Comparison of ENCODE assay signal across 18 cellular contexts in genomic region chr2:95349568-95350319, GRCh38. TPM values are rescaled to one million over a fixed set of nuclear protein-coding genes. Genes with fewer than 3 reads are reported as not detected.
"Had no signal": no experiment of that assay in that cellular context is flagged by ENCODE, and none has a peak within 500 bp of the region (broad histone marks: within the 10 kb centered on the region; RNA-seq: fewer than 3 reads in every experiment).

No MANE protein-coding gene starts in this region.

- H3K9me3 Mint-ChIP-seq: activated CD4-positive, alpha-beta memory T cell treated with anti-CD3 and anti-CD28 coated beads for 36 hours; activated naive CD4-positive, alpha-beta T cell treated with anti-CD3 and anti-CD28 coated beads for 36 hours; activated T-helper 1 cell treated with anti-CD3 and anti-CD28 coated beads, Interleukin-12 subunit alpha, Interleukin-12 subunit beta, Interleukin-2, Interleukin-4 antibody, amounts not matched to agents 30 ng/mL and 10 ng/mL and 1 ng/mL, durations not matched to agents 14 hours and 24 hours and 36 hours; naive thymus-derived CD4-positive, alpha-beta T cell had no signal

- H3K4me3 ChIP-seq: adrenal gland, hepatocyte, lung, psoas muscle, right lobe of liver, suprapubic skin had no signal

- H3K4me3 Mint-ChIP-seq: activated CD4-positive, alpha-beta memory T cell treated with anti-CD3 and anti-CD28 coated beads for 36 hours; activated naive CD4-positive, alpha-beta T cell treated with anti-CD3 and anti-CD28 coated beads for 36 hours; activated T-helper 1 cell treated with anti-CD3 and anti-CD28 coated beads, Interleukin-12 subunit alpha, Interleukin-12 subunit beta, Interleukin-2, Interleukin-4 antibody, amounts not matched to agents 30 ng/mL and 10 ng/mL and 1 ng/mL, durations not matched to agents 14 hours and 24 hours and 36 hours; naive thymus-derived CD4-positive, alpha-beta T cell had no signal

- H3K36me3 Mint-ChIP-seq: activated CD4-positive, alpha-beta memory T cell treated with anti-CD3 and anti-CD28 coated beads for 36 hours; naive thymus-derived CD4-positive, alpha-beta T cell had no signal

- H3K27ac ChIP-seq: adrenal gland, epithelial cell of prostate, hepatocyte, psoas muscle, right lobe of liver, suprapubic skin had no signal

- DNase-seq: activated CD4-positive, alpha-beta memory T cell treated with anti-CD3 and anti-CD28 coated beads for 36 hours; activated naive CD4-positive, alpha-beta T cell treated with anti-CD3 and anti-CD28 coated beads for 36 hours; cortex of kidney; effector memory CD4-positive, alpha-beta T cell; kidney glomerular epithelial cell; naive thymus-derived CD4-positive, alpha-beta T cell; psoas muscle; stimulated activated CD4-positive, alpha-beta T cell treated with anti-CD3 and anti-CD28 coated beads, Interleukin-2, amount 100 ng/mL, for 24 hours; stimulated activated naive CD4-positive, alpha-beta T cell; T-helper 9 cell had no signal

- H3K27me3 ChIP-seq: adrenal gland, right lobe of liver had no signal

- ATAC-seq: naive thymus-derived CD4-positive, alpha-beta T cell; psoas muscle; right lobe of liver had no signal

- H3K9me3 ChIP-seq: adrenal gland, psoas muscle, right lobe of liver, suprapubic skin had no signal

- H3K36me3 ChIP-seq: adrenal gland, right lobe of liver, suprapubic skin had no signal

- H3K27ac Mint-ChIP-seq: activated CD4-positive, alpha-beta memory T cell treated with anti-CD3 and anti-CD28 coated beads for 36 hours; activated naive CD4-positive, alpha-beta T cell treated with anti-CD3 and anti-CD28 coated beads for 36 hours; activated T-helper 1 cell treated with anti-CD3 and anti-CD28 coated beads, Interleukin-12 subunit alpha, Interleukin-12 subunit beta, Interleukin-2, Interleukin-4 antibody, amounts not matched to agents 30 ng/mL and 10 ng/mL and 1 ng/mL, durations not matched to agents 14 hours and 24 hours and 36 hours; naive thymus-derived CD4-positive, alpha-beta T cell had no signal

RNA-seq across cellular contexts. Expression of gene KCNIP3, which starts 52.6 kb away (rescaled TPM):
- total RNA-seq: activated CD4-positive, alpha-beta memory T cell treated with anti-CD3 and anti-CD28 coated beads for 36 hours; activated naive CD4-positive, alpha-beta T cell treated with anti-CD3 and anti-CD28 coated beads for 36 hours; activated T-helper 1 cell treated with anti-CD3 and anti-CD28 coated beads, Interleukin-12 subunit alpha, Interleukin-12 subunit beta, Interleukin-2, Interleukin-4 antibody, amounts not matched to agents 30 ng/mL and 10 ng/mL and 1 ng/mL, durations not matched to agents 14 hours and 24 hours and 36 hours; mononuclear cell had no signal
